Comparison of ENCODE assay signal across 8 cellular contexts in genomic region chr3:48399387-48400172, GRCh38. TPM values are rescaled to one million over a fixed set of nuclear protein-coding genes. Genes with fewer than 3 reads are reported as not detected.
DNase-seq lines count a peak whose midpoint lies in the region; ATAC-seq and TF ChIP-seq lines count a peak whose summit lies in the region.
"Had no signal": no experiment of that assay in that cellular context is flagged by ENCODE, and none has a peak within 500 bp of the region (broad histone marks: within the 10 kb centered on the region; RNA-seq: fewer than 3 reads in every experiment).

No MANE protein-coding gene starts in this region.

- ATAC-seq in left cardiac atrium, result no peak
- ATAC-seq in HG02870 (IDR thresholded peaks at IDR 0.05; ENCODE audit: unreplicated experiment), result no peak
- ATAC-seq in GM18861 (IDR thresholded peaks at IDR 0.05; ENCODE audit: unreplicated experiment), result no peak

- H3K4me3 Mint-ChIP-seq in HFFc6, result no peak overlapping the region

- no peak for TF ChIP-seq POLR2A in esophagus squamous epithelium (IDR thresholded peaks at IDR 0.05)

- H3K9me3 Mint-ChIP-seq in HFFc6, result no peaks in the 10 kb centered on the region

- 20 to 69% methylated on average over 3 to 4 of the region's 4 CpGs for WGBS in esophagus squamous epithelium, 2 donors

- H3K36me3 ChIP-seq in esophagus squamous epithelium, result peaks cover 0 to 20% (median 0%) of the 10 kb centered on the region in 3 donors

- H3K36me3 Mint-ChIP-seq in HFFc6 (ENCODE audit: low read depth), result peaks cover 5% of the 10 kb centered on the region; the same call in 1 of the 2 replicates

- H3K27me3 Mint-ChIP-seq in HFFc6 (ENCODE audit: insufficient read depth), result peaks cover 15% of the 10 kb centered on the region

- DNase-seq in cardiac septum (ENCODE audit: low spot score), result peak; percentile 58
- no peak for DNase-seq in left cardiac atrium
- DNase-seq in esophagus squamous epithelium (lab: John Stamatoyannopoulos, UW), result no peak
- no peak for DNase-seq in HFFc6
- DNase-seq: NCI-H2171 treated with DMSO at 0.1 percent for 48 hours had no signal

- TF ChIP-seq CTCF in esophagus squamous epithelium (IDR thresholded peaks at IDR 0.05), result no peak
- TF ChIP-seq CTCF in HFFc6 (IDR thresholded peaks at IDR 0.05), result no peak

- intact Hi-C loops in cardiac septum (cut with DNase I) (loop anchor here (5.0 kb wide), 1 partner anchor 148 kb away; no protein-coding TSS in a partner anchor), left cardiac atrium (cut with DNase I) (loop anchor here in 1 of 2 donors (1.0 kb wide), 1 partner anchor 37 kb away; no protein-coding TSS in a partner anchor), esophagus squamous epithelium (cut with DNase I) (loop anchor here (2.0 kb wide), 1 partner anchor 37 kb away; no protein-coding TSS in a partner anchor)

- H3K4me1 ChIP-seq in esophagus squamous epithelium, result peaks cover 13 to 57% (median 21%) of the 10 kb centered on the region in 3 donors

- no peak overlapping the region for H3K27ac Mint-ChIP-seq in HFFc6

- no peaks in the 10 kb centered on the region for H3K9me3 ChIP-seq in esophagus squamous epithelium

- peak overlapping the region in 3 of 4 donors; percentile 0 to 86 (median 81) for H3K27ac ChIP-seq in esophagus squamous epithelium

- H3K4me1 Mint-ChIP-seq in HFFc6 (ENCODE audit: low read depth), result peaks cover 23% of the 10 kb centered on the region

- H3K27me3 ChIP-seq in esophagus squamous epithelium, result no peaks in the 10 kb centered on the region

- H3K4me3 ChIP-seq in esophagus squamous epithelium, result no peak overlapping the region

RNA-seq across cellular contexts. Expression of gene FBXW12, which starts 27.6 kb away (rescaled TPM):
- total RNA-seq in cardiac septum (not detected), left cardiac atrium (not detected), esophagus squamous epithelium (not detected)
- total RNA-seq in HFFc6 (2021; fragmentation: NEBNext Ultra II Directional; extraction: Animal tissue kit (Norgen Biotek cat#: 25700)), result not detected
- total RNA-seq: T-helper 1 cell treated with Interleukin-12 subunit alpha and Interleukin-12 subunit beta and Interleukin-4 antibody, amounts not matched to agents 30 ng/mL and 1 ng/mL, for 36 hours had no signal

RNA-seq across cellular contexts. Expression of gene PLXNB1, which starts 30.3 kb away (rescaled TPM):
- total RNA-seq in cardiac septum, result 43.4 TPM
- 10 to 100 TPM; 43.3 to 55.0 TPM for total RNA-seq in left cardiac atrium
- 100 to 1,000 TPM in 3 of 4 donors, 10 to 100 TPM in 1; 57.7 to 215 (median 128) TPM for total RNA-seq in esophagus squamous epithelium
- total RNA-seq in HFFc6 (2021; fragmentation: NEBNext Ultra II Directional; extraction: Animal tissue kit (Norgen Biotek cat#: 25700)), result 10 to 100 TPM; 11.1 to 15.5 (median 12.8) TPM

RNA-seq across cellular contexts. Expression of gene CCDC51, which starts 40.3 kb away (rescaled TPM):
- total RNA-seq in cardiac septum, result 8.9 TPM
- 10 to 100 TPM in 1 of 2 donors, 1 to 10 TPM in 1; 7.0 to 10.9 TPM for total RNA-seq in left cardiac atrium
- 10 to 100 TPM; 15.1 to 31.3 (median 18.2) TPM for total RNA-seq in esophagus squamous epithelium
- 10 to 100 TPM; 10.1 to 15.3 (median 12.5) TPM for total RNA-seq in HFFc6 (2021; fragmentation: NEBNext Ultra II Directional; extraction: Animal tissue kit (Norgen Biotek cat#: 25700))

RNA-seq across cellular contexts. Expression of gene TMA7, which starts 40.5 kb away (rescaled TPM):
- total RNA-seq in cardiac septum, result 192 TPM
- 100 to 1,000 TPM; 190 to 238 TPM for total RNA-seq in left cardiac atrium
- 100 to 1,000 TPM; 293 to 431 (median 357) TPM for total RNA-seq in esophagus squamous epithelium
- 100 to 1,000 TPM; 213 to 341 (median 280) TPM for total RNA-seq in HFFc6 (2021; fragmentation: NEBNext Ultra II Directional; extraction: Animal tissue kit (Norgen Biotek cat#: 25700))

RNA-seq across cellular contexts. Expression of gene ATRIP, which starts 47.0 kb away (rescaled TPM):
- total RNA-seq in cardiac septum (4.1 TPM), left cardiac atrium (1 to 10 TPM; 3.9 to 5.7 TPM), esophagus squamous epithelium (1 to 10 TPM; 4.8 to 8.9 (median 7.1) TPM)
- 10 to 100 TPM in 1 of 6 experiments, 1 to 10 TPM in 5; 7.0 to 10.5 (median 8.2) TPM for total RNA-seq in HFFc6 (2021; fragmentation: NEBNext Ultra II Directional; extraction: Animal tissue kit (Norgen Biotek cat#: 25700))
